Comparison of ENCODE assay signal across 1 cellular context in the genomic region with DNA sequence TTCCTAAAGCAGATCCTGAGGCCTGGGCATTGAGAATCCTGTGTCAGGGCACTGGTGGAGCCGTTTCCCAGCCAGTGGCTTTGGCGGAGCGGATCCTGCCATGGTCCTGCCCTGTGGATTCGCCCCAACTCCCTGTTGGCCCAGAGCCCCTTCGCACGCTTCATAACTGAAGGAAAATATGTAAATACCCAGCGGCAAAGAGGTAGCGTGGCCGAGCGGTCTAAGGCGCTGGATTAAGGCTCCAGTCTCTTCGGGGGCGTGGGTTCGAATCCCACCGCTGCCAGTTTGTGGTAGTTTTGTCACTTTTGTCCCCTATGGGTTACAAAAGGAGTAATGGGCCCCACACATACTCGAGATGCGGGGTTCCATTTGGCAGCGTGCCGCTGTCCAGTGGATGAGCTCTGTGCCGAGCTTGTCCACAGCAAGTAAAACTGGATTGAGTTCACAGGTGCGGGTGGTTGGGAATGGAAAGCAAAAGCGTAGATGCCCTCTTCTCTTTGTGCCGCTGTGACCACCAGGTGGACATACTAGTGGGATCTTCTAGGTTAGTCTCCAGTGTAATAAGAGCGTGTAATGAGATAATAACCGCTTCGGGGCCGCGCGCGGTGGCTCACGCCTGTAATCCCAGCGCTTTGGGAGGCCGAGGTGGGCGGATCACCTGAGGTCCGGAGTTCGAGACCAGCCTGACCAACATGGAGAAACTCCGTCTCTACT.
TF ChIP-seq lines count a peak whose summit lies in the region.

No MANE protein-coding gene starts in this region.

TF ChIP-seq in GM12878, 131 proteins besides CTCF, POLR2A, EP300 and RAD21 (continued from another document):
- TF ChIP-seq, protein P1, sequence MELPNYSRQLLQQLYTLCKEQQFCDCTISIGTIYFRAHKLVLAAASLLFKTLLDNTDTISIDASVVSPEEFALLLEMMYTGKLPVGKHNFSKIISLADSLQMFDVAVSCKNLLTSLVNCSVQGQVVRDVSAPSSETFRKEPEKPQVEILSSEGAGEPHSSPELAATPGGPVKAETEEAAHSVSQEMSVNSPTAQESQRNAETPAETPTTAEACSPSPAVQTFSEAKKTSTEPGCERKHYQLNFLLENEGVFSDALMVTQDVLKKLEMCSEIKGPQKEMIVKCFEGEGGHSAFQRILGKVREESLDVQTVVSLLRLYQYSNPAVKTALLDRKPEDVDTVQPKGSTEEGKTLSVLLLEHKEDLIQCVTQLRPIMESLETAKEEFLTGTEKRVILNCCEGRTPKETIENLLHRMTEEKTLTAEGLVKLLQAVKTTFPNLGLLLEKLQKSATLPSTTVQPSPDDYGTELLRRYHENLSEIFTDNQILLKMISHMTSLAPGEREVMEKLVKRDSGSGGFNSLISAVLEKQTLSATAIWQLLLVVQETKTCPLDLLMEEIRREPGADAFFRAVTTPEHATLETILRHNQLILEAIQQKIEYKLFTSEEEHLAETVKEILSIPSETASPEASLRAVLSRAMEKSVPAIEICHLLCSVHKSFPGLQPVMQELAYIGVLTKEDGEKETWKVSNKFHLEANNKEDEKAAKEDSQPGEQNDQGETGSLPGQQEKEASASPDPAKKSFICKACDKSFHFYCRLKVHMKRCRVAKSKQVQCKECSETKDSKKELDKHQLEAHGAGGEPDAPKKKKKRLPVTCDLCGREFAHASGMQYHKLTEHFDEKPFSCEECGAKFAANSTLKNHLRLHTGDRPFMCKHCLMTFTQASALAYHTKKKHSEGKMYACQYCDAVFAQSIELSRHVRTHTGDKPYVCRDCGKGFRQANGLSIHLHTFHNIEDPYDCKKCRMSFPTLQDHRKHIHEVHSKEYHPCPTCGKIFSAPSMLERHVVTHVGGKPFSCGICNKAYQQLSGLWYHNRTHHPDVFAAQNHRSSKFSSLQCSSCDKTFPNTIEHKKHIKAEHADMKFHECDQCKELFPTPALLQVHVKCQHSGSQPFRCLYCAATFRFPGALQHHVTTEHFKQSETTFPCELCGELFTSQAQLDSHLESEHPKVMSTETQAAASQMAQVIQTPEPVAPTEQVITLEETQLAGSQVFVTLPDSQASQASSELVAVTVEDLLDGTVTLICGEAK (IDR thresholded peaks at IDR 0.05; ENCODE audit: borderline replicate concordance) = peak; percentile 66
- TF ChIP-seq NRF1 (conservative IDR thresholded peaks at IDR 0.05; ENCODE audit: low read depth, low read length) (no peak), MTA2 (IDR thresholded peaks at IDR 0.05; ENCODE audit: low read depth) (0 out of 2 replicates have a peak, but pooled peaks have one; percentile 13), GATAD2B (conservative IDR thresholded peaks at IDR 0.05; ENCODE audit: low read depth) (peak; percentile 51; the same call in 1 of the 2 replicates)
